8 cellular contexts compared by ENCODE assay signal in genomic region chr19:1774999-1775772, GRCh38. TPM values are rescaled to one million over a fixed set of nuclear protein-coding genes. Genes with fewer than 3 reads are reported as not detected.
DNase-seq lines count a peak whose midpoint lies in the region; ATAC-seq and TF ChIP-seq lines count a peak whose summit lies in the region.

No MANE protein-coding gene starts in this region.

- H3K4me1 ChIP-seq in upper lobe of left lung = peaks cover 0 to 6% (median 2%) of the 10 kb centered on the region in 4 donors

- H3K9me3 ChIP-seq in upper lobe of left lung = peaks cover 9 to 24% (median 19%) of the 10 kb centered on the region in 4 donors

- WGBS in upper lobe of left lung, 2 donors = 9 to 13% methylated on average over 10 to 45 of the region's 59 CpGs

- TF ChIP-seq CTCF in fibroblast of the aortic adventitia (IDR thresholded peaks at IDR 0.05; ENCODE audit: insufficient read depth, low read length) (peak; percentile 25), upper lobe of left lung (IDR thresholded peaks at IDR 0.05) (peak; percentile 32 to 50 (median 40))

- H3K4me3 ChIP-seq in fibroblast of the aortic adventitia (ENCODE audit: low read depth, low read length) (no peak overlapping the region), upper lobe of left lung (no peak overlapping the region)

- H3K27me3 ChIP-seq in upper lobe of left lung = peaks cover 0 to 49% (median 23%) of the 10 kb centered on the region in 4 donors

- no peak overlapping the region for H3K27ac ChIP-seq in upper lobe of left lung

- no peak for TF ChIP-seq POLR2A in upper lobe of left lung (IDR thresholded peaks at IDR 0.05)

- no peaks in the 10 kb centered on the region for H3K36me3 ChIP-seq in upper lobe of left lung

- peak; percentile 20 for DNase-seq in stimulated activated CD4-positive, alpha-beta T cell treated with anti-CD3 and anti-CD28 coated beads, Interleukin-12 subunit alpha, Interleukin-12 subunit beta, amount 100 ng/mL, for 4 hours
- no peak for DNase-seq in stimulated activated CD4-positive, alpha-beta T cell treated with anti-CD3 and anti-CD28 coated beads, Interleukin-4, amount 100 ng/mL, for 24 hours
- DNase-seq in fibroblast of the aortic adventitia (ENCODE audit: low read depth) = no peak
- no peak for DNase-seq in upper lobe of left lung
- DNase-seq in DMS79 treated with DMSO at 0.1 percent for 48 hours (lab: John Stamatoyannopoulos, UW) = no peak

- ATAC-seq in upper lobe of left lung (ENCODE audit: low FRiP score in 2 of 2) (no peak), HG02852 (IDR thresholded peaks at IDR 0.05; ENCODE audit: unreplicated experiment) (no peak), GM21737 (IDR thresholded peaks at IDR 0.05; ENCODE audit: unreplicated experiment) (no peak)

- TF ChIP-seq EP300 in upper lobe of left lung (IDR thresholded peaks at IDR 0.05) = no peak

TF ChIP-seq in PFSK-1, 5 proteins besides CTCF, POLR2A, EP300 and RAD21:
- TF ChIP-seq FOXP2 (optimal IDR thresholded peaks at IDR 0.05; ENCODE audit: borderline replicate concordance, extremely low read depth, extremely low read length, insufficient read depth) = peak; percentile 25
- TF ChIP-seq SIN3A (IDR thresholded peaks at IDR 0.05; ENCODE audit: borderline replicate concordance, insufficient read depth, low read length) = no peak

RNA-seq across cellular contexts. Expression of gene ONECUT3, which starts 21.9 kb away (rescaled TPM):
- polyA plus RNA-seq in PFSK-1 (2012; ENCODE audit: insufficient read length, low read depth) = 0.16 TPM
- not detected in 2 replicates for total RNA-seq in fibroblast of the aortic adventitia (ENCODE audit: low replicate concordance)
- total RNA-seq in upper lobe of left lung = not detected

RNA-seq across cellular contexts. Expression of gene ATP8B3, which starts 36.9 kb away (rescaled TPM):
- 1.4 TPM for polyA plus RNA-seq in PFSK-1 (2012; ENCODE audit: insufficient read length, low read depth)
- total RNA-seq in fibroblast of the aortic adventitia (ENCODE audit: low replicate concordance) = 0.16 and 3.3 TPM in 2 replicates
- 1 to 10 TPM in 3 of 6 donors, under 1 TPM in 3; under 0.01 to 6.2 (median 1.1) TPM for total RNA-seq in upper lobe of left lung
